ENCODE assay signal across 25 cellular contexts in genomic region chr3:196216681-196217211, GRCh38. TPM values are rescaled to one million over a fixed set of nuclear protein-coding genes. Genes with fewer than 3 reads are reported as not detected.
DNase-seq lines count a peak whose midpoint lies in the region; ATAC-seq and TF ChIP-seq lines count a peak whose summit lies in the region.
"Had no signal": no experiment of that assay in that cellular context is flagged by ENCODE, and none has a peak within 500 bp of the region (broad histone marks: within the 10 kb centered on the region; RNA-seq: fewer than 3 reads in every experiment).

No MANE protein-coding gene starts in this region.

- peak overlapping the region; percentile 24 for H3K27ac ChIP-seq in parathyroid adenoma
- H3K27ac ChIP-seq: coronary artery, foreskin keratinocyte, left ventricle myocardium inferior, sigmoid colon had no signal

- H3K4me2 ChIP-seq in parathyroid adenoma (ENCODE audit: low read length), result peak overlapping the region; percentile 66

- no peak for ATAC-seq in activated T-helper 17 cell treated with anti-CD3 and anti-CD28 coated beads, Interleukin-2, amount 50 U/mL, for 72 hours (replicated peaks)
- ATAC-seq: activated naive CD4-positive, alpha-beta T cell treated with anti-CD3 and anti-CD28 coated beads, Interleukin-2, amount 50 U/mL, for 72 hours; foreskin keratinocyte had no signal

- no peaks in the 10 kb centered on the region for H3K36me3 ChIP-seq in parathyroid adenoma (ENCODE audit: control insufficient read depth, insufficient read depth, low read length)
- H3K36me3 ChIP-seq: left ventricle myocardium inferior, sigmoid colon had no signal

- peak overlapping the region; percentile 26; the same call in 1 of the 2 replicates for H3K4me3 ChIP-seq in iPS-18c (ENCODE audit: insufficient read depth, low read depth, low read length)
- peak overlapping the region; percentile 27 for H3K4me3 ChIP-seq in parathyroid adenoma (ENCODE audit: low read depth, low read length)
- no peak overlapping the region for H3K4me3 ChIP-seq in lower leg skin (ENCODE audit: low read depth, poor library complexity, severe bottlenecking)
- H3K4me3 ChIP-seq: coronary artery, left ventricle myocardium inferior, sigmoid colon had no signal

- H2AFZ ChIP-seq in parathyroid adenoma, result peak overlapping the region; percentile 87

- TF ChIP-seq POLR2A in lower leg skin (IDR thresholded peaks at IDR 0.05), result no peak

- 48 to 57% methylated on average over 17 to 21 of the region's 25 CpGs for WGBS in lower leg skin, 2 donors

- no peaks in the 10 kb centered on the region for H3K36me3 Mint-ChIP-seq in activated T-helper 17 cell treated with anti-CD3 and anti-CD28 coated beads, Interleukin-2, amount 50 U/mL, for 72 hours (ENCODE audit: low read depth)
- peaks cover 3% of the 10 kb centered on the region for H3K36me3 Mint-ChIP-seq in endothelial cell (ENCODE audit: low read depth, unreplicated experiment)
- H3K36me3 Mint-ChIP-seq: activated naive CD4-positive, alpha-beta T cell treated with anti-CD3 and anti-CD28 coated beads, Interleukin-2, amount 50 U/mL, for 72 hours; brain had no signal

- no peaks in the 10 kb centered on the region for H3K9me3 Mint-ChIP-seq in activated T-helper 17 cell treated with anti-CD3 and anti-CD28 coated beads, Interleukin-2, amount 50 U/mL, for 72 hours
- H3K9me3 Mint-ChIP-seq in endothelial cell (ENCODE audit: unreplicated experiment), result no peaks in the 10 kb centered on the region
- H3K9me3 Mint-ChIP-seq: activated B cell treated with CpG ODN at 0.5 μM for 24 hours; activated naive CD4-positive, alpha-beta T cell treated with anti-CD3 and anti-CD28 coated beads, Interleukin-2, amount 50 U/mL, for 72 hours; stimulated activated naive CD8-positive, alpha-beta T cell treated with anti-CD3 and anti-CD28 coated beads, Interleukin-15, Interleukin-2, amounts not matched to agents 100 ng/mL and 50 ng/mL, for 24 hours had no signal

- intact Hi-C loops in lower leg skin (cut with DNase I; ENCODE audit: low total_unique reads), result no loop called here

- peaks cover 11% of the 10 kb centered on the region for H3K4me1 Mint-ChIP-seq in activated T-helper 17 cell treated with anti-CD3 and anti-CD28 coated beads, Interleukin-2, amount 50 U/mL, for 72 hours
- no peaks in the 10 kb centered on the region for H3K4me1 Mint-ChIP-seq in endothelial cell (ENCODE audit: unreplicated experiment)

- no peaks in the 10 kb centered on the region for H3K27me3 Mint-ChIP-seq in activated T-helper 17 cell treated with anti-CD3 and anti-CD28 coated beads, Interleukin-2, amount 50 U/mL, for 72 hours
- H3K27me3 Mint-ChIP-seq in endothelial cell (ENCODE audit: unreplicated experiment), result peaks cover 11% of the 10 kb centered on the region
- H3K27me3 Mint-ChIP-seq: activated B cell treated with CpG ODN at 0.5 μM for 24 hours; stimulated activated naive CD8-positive, alpha-beta T cell treated with anti-CD3 and anti-CD28 coated beads, Interleukin-15, Interleukin-2, amounts not matched to agents 100 ng/mL and 50 ng/mL, for 24 hours had no signal

- no peak overlapping the region for H3K4me3 Mint-ChIP-seq in activated T-helper 17 cell treated with anti-CD3 and anti-CD28 coated beads, Interleukin-2, amount 50 U/mL, for 72 hours
- H3K4me3 Mint-ChIP-seq in endothelial cell (ENCODE audit: unreplicated experiment), result no peak overlapping the region
- H3K4me3 Mint-ChIP-seq: activated B cell treated with CpG ODN at 0.5 μM for 24 hours; brain; stimulated activated naive CD8-positive, alpha-beta T cell treated with anti-CD3 and anti-CD28 coated beads, Interleukin-15, Interleukin-2, amounts not matched to agents 100 ng/mL and 50 ng/mL, for 24 hours had no signal

- no peak for TF ChIP-seq CTCF in parathyroid adenoma (IDR thresholded peaks at IDR 0.05)
- no peak for TF ChIP-seq CTCF in endothelial cell (IDR thresholded peaks at IDR 0.05; ENCODE audit: unreplicated experiment)
- TF ChIP-seq CTCF in lower leg skin (IDR thresholded peaks at IDR 0.05), result no peak

- H3K9me3 ChIP-seq in iPS-18c (ENCODE audit: control insufficient read depth, insufficient read depth, low read length), result peaks cover 2% of the 10 kb centered on the region
- no peaks in the 10 kb centered on the region for H3K9me3 ChIP-seq in parathyroid adenoma (ENCODE audit: control insufficient read depth, low read length)
- H3K9me3 ChIP-seq: left ventricle myocardium inferior, sigmoid colon had no signal

- H3K4me1 ChIP-seq in parathyroid adenoma, result peaks cover 11% of the 10 kb centered on the region

- no peak overlapping the region for H3K9ac ChIP-seq in parathyroid adenoma

- H3K27ac Mint-ChIP-seq in activated T-helper 17 cell treated with anti-CD3 and anti-CD28 coated beads, Interleukin-2, amount 50 U/mL, for 72 hours, result peak overlapping the region; percentile 78
- no peak overlapping the region for H3K27ac Mint-ChIP-seq in endothelial cell (ENCODE audit: unreplicated experiment)
- H3K27ac Mint-ChIP-seq: stimulated activated naive CD8-positive, alpha-beta T cell treated with anti-CD3 and anti-CD28 coated beads, Interleukin-15, Interleukin-2, amounts not matched to agents 100 ng/mL and 50 ng/mL, for 24 hours had no signal

- H3K27me3 ChIP-seq in parathyroid adenoma (ENCODE audit: control insufficient read depth, insufficient read depth, low read length), result no peaks in the 10 kb centered on the region

- H3K79me2 ChIP-seq in parathyroid adenoma, result no peaks in the 10 kb centered on the region

- peak; percentile 23 for DNase-seq in D341Med (ENCODE audit: low spot score)
- no peak for DNase-seq in endothelial cell (ENCODE audit: low spot score)
- no peak for DNase-seq in NCI-H446 treated with DMSO at 0.1 percent for 48 hours (lab: John Stamatoyannopoulos, UW)
- DNase-seq in lower leg skin (ENCODE audit: low spot score in 2 of 2), result no peak
- no peak for DNase-seq in activated CD4-positive, alpha-beta T cell treated with anti-CD3 and anti-CD28 coated beads for 48 hours
- DNase-seq: activated B cell treated with CpG ODN at 0.5 μM for 24 hours, DMS53, foreskin keratinocyte, left ventricle myocardium inferior, NCI-H1417 treated with DMSO at 0.1 percent for 48 hours, NCI-H2171 had no signal

RNA-seq across cellular contexts. Expression of gene SLC51A, which starts 0.4 kb away (rescaled TPM):
- total RNA-seq in activated T-helper 17 cell treated with anti-CD3 and anti-CD28 coated beads, Interleukin-2, amount 50 U/mL, for 72 hours, result not detected
- total RNA-seq in endothelial cell (ENCODE audit: unreplicated experiment), result not detected
- total RNA-seq in lower leg skin, result not detected
- total RNA-seq: A673; activated B cell treated with CpG ODN at 0.5 μM for 24 hours; activated CD8-positive, alpha-beta memory T cell treated with anti-CD3 and anti-CD28 coated beads for 36 hours; activated naive CD4-positive, alpha-beta T cell treated with anti-CD3 and anti-CD28 coated beads, Interleukin-2, amount 50 U/mL, for 72 hours; foreskin keratinocyte; left ventricle myocardium inferior; MCF 10A; sigmoid colon; T-helper 2 cell treated with Interferon-gamma antibody and Interleukin-4, amounts not matched to agents 100 ng/mL and 5 ng/mL, for 36 hours; urinary bladder had no signal

RNA-seq across cellular contexts. Expression of gene ZDHHC19, which starts 5.5 kb away (rescaled TPM):
- total RNA-seq in activated T-helper 17 cell treated with anti-CD3 and anti-CD28 coated beads, Interleukin-2, amount 50 U/mL, for 72 hours, result not detected
- total RNA-seq in endothelial cell (ENCODE audit: unreplicated experiment), result 0.82 TPM
- total RNA-seq in lower leg skin, result not detected
- total RNA-seq: A673; activated CD8-positive, alpha-beta memory T cell treated with anti-CD3 and anti-CD28 coated beads for 36 hours; activated naive CD4-positive, alpha-beta T cell treated with anti-CD3 and anti-CD28 coated beads, Interleukin-2, amount 50 U/mL, for 72 hours; foreskin keratinocyte; left ventricle myocardium inferior; MCF 10A; omental fat pad; T-helper 2 cell treated with Interferon-gamma antibody and Interleukin-4, amounts not matched to agents 100 ng/mL and 5 ng/mL, for 36 hours; urinary bladder had no signal
